Comparison of ENCODE assay signal across 8 cellular contexts in genomic region chr5:134177197-134178171, GRCh38. TPM values are rescaled to one million over a fixed set of nuclear protein-coding genes. Genes with fewer than 3 reads are reported as not detected.
DNase-seq lines count a peak whose midpoint lies in the region; ATAC-seq and TF ChIP-seq lines count a peak whose summit lies in the region.

No MANE protein-coding gene starts in this region.

- H3K9me3 ChIP-seq in right atrium auricular region: no peaks in the 10 kb centered on the region
- no peaks in the 10 kb centered on the region for H3K9me3 ChIP-seq in prostate gland

- peak; percentile 21 for ATAC-seq in HG03039 (IDR thresholded peaks at IDR 0.05; ENCODE audit: unreplicated experiment)

- 11% methylated on average over 38 of the region's 38 CpGs for WGBS in prostate gland

- H3K4me3 ChIP-seq in right atrium auricular region (peak overlapping the region; percentile 78 to 88), prostate gland (peak overlapping the region; percentile 95 to 97)

- peaks cover 32% of the 10 kb centered on the region for H3K36me3 Mint-ChIP-seq in activated T-cell treated with anti-CD3 and anti-CD28 coated beads, Interleukin-2, amount 50 U/mL, for 24 hours (ENCODE audit: low read depth)

- peaks cover 28% of the 10 kb centered on the region for H3K4me1 Mint-ChIP-seq in activated T-cell treated with anti-CD3 and anti-CD28 coated beads, Interleukin-2, amount 50 U/mL, for 24 hours (ENCODE audit: low read depth)

- intact Hi-C loops in prostate gland (cut with DNase I): loop anchor here (2.0 to 10.0 kb wide), 3 partner anchors 49 to 397 kb away; partner anchors contain the start of genes PPP2CA and UBE2B

- H3K4me3 Mint-ChIP-seq in activated T-cell treated with anti-CD3 and anti-CD28 coated beads, Interleukin-2, amount 50 U/mL, for 24 hours: peak overlapping the region; percentile 97

- no peak for DNase-seq in activated T-cell treated with anti-CD3 and anti-CD28 coated beads, Interleukin-2, amount 50 U/mL, for 24 hours
- DNase-seq in activated T-cell treated with anti-CD3 and anti-CD28 coated beads, Interleukin-2, amount 50 U/mL, for 48 hours: no peak
- DNase-seq in NCI-H69 (lab: John Stamatoyannopoulos, UW): peak; percentile 92
- DNase-seq in amygdala (lab: John Stamatoyannopoulos, UW): peak in 29 of 56 donors; percentile 47 to 93 (median 79)
- DNase-seq in right atrium auricular region (ENCODE audit: low spot score): peak; percentile 69
- peak; percentile 57 for DNase-seq in prostate gland (ENCODE audit: low spot score)
- no peak for DNase-seq in activated effector memory CD4-positive, alpha-beta T cell treated with Interleukin-2 at 50 U/mL for 16 hours

- no peak for TF ChIP-seq POLR2A in prostate gland (IDR thresholded peaks at IDR 0.05)

- H3K36me3 ChIP-seq in right atrium auricular region (peaks cover 3% of the 10 kb centered on the region), prostate gland (no peaks in the 10 kb centered on the region)

- H3K4me1 ChIP-seq in right atrium auricular region (peaks cover 0 to 30% of the 10 kb centered on the region in 2 donors), prostate gland (replicated peaks) (peaks cover 7% of the 10 kb centered on the region)

- H3K27me3 ChIP-seq in right atrium auricular region: no peaks in the 10 kb centered on the region
- H3K27me3 ChIP-seq in prostate gland (replicated peaks; ENCODE audit: insufficient read depth): no peaks in the 10 kb centered on the region

- H3K9me3 Mint-ChIP-seq in activated T-cell treated with anti-CD3 and anti-CD28 coated beads, Interleukin-2, amount 50 U/mL, for 24 hours: no peaks in the 10 kb centered on the region

- no peaks in the 10 kb centered on the region for H3K27me3 Mint-ChIP-seq in activated T-cell treated with anti-CD3 and anti-CD28 coated beads, Interleukin-2, amount 50 U/mL, for 24 hours

- H3K27ac Mint-ChIP-seq in activated T-cell treated with anti-CD3 and anti-CD28 coated beads, Interleukin-2, amount 50 U/mL, for 24 hours: peak overlapping the region; percentile 98

- H3K27ac ChIP-seq in right atrium auricular region (peak overlapping the region; percentile 98 to 99), prostate gland (peak overlapping the region; percentile 99)

- TF ChIP-seq CTCF in right atrium auricular region (IDR thresholded peaks at IDR 0.05): no peak
- TF ChIP-seq CTCF in prostate gland (IDR thresholded peaks at IDR 0.05): no peak

RNA-seq across cellular contexts. Expression of gene SKP1, which starts 0.7 kb away (rescaled TPM):
- total RNA-seq in right atrium auricular region (100 to 1,000 TPM; 287 to 360 TPM), prostate gland (100 to 1,000 TPM; 343 to 391 TPM)

RNA-seq across cellular contexts. Expression of gene PPP2CA, which starts 48.4 kb away (rescaled TPM):
- total RNA-seq in right atrium auricular region (100 to 1,000 TPM; 137 to 147 TPM), prostate gland (100 to 1,000 TPM; 119 to 175 TPM)

Comparison
In these comparisons a context has a peak if more than half of its experiments do, and no peak if none do; other contexts are left out.
1. DNase-seq: peak in NCI-H69 (single experiment), amygdala (29 of 56), right atrium auricular region (single experiment) and prostate gland (single experiment); none in activated T-cell treated with anti-CD3 and anti-CD28 coated beads, Interleukin-2, amount 50 U/mL, for 24 hours (single experiment), activated T-cell treated with anti-CD3 and anti-CD28 coated beads, Interleukin-2, amount 50 U/mL, for 48 hours (0 of 2) and activated effector memory CD4-positive, alpha-beta T cell treated with Interleukin-2 at 50 U/mL for 16 hours (single experiment).